1 cellular context compared by ENCODE assay signal in genomic region chr12:108635201-108635996, GRCh38.
TF ChIP-seq lines count a peak whose summit lies in the region.

No MANE protein-coding gene starts in this region.

TF ChIP-seq in K562, 482 proteins besides CTCF, POLR2A, EP300 and RAD21 (continued from another document):
- TF ChIP-seq UBTF (IDR thresholded peaks at IDR 0.05; ENCODE audit: borderline replicate concordance in 1 of 2, low read depth in 2 of 2, low read length in 2 of 2) = no peak
- TF ChIP-seq HNRNPK (IDR thresholded peaks at IDR 0.05; ENCODE audit: low read depth, low read length, poor library complexity, severe bottlenecking) = no peak
- 0 out of 2 replicates have a peak, but pooled peaks have one; percentile 2 for TF ChIP-seq SPI1 (IDR thresholded peaks at IDR 0.05; ENCODE audit: borderline replicate concordance, low read depth, low read length)
- TF ChIP-seq ARNT (IDR thresholded peaks at IDR 0.05) = no peak
- TF ChIP-seq MLLT1 (IDR thresholded peaks at IDR 0.05) = no peak
- no peak for TF ChIP-seq ZNF592 (IDR thresholded peaks at IDR 0.05)
- TF ChIP-seq ZBTB12 (CRISPR knock-in tag; IDR thresholded peaks at IDR 0.05) = no peak
- TF ChIP-seq PKNOX1 (IDR thresholded peaks at IDR 0.05) = peak; percentile 74
- no peak for TF ChIP-seq MYC (IDR thresholded peaks at IDR 0.05; ENCODE audit: low read depth, low read length)
- TF ChIP-seq MYC (CRISPR knock-in tag; IDR thresholded peaks at IDR 0.05; ENCODE audit: borderline replicate concordance, low read depth) = no peak
